Comparison of ENCODE assay signal across 10 cellular contexts in genomic region chr13:75798353-75799245, GRCh38.
DNase-seq lines count a peak whose midpoint lies in the region; ATAC-seq, FAIRE-seq and TF ChIP-seq lines count a peak whose summit lies in the region.
"Had no signal": no experiment of that assay in that cellular context is flagged by ENCODE, and none has a peak within 500 bp of the region (broad histone marks: within the 10 kb centered on the region; RNA-seq: fewer than 3 reads in every experiment).

No MANE protein-coding gene starts in this region.

- BruUV-seq in Panc1 (replicated peaks; lab: Mats Ljungman, UMichigan) (no TSS peak), endothelial cell of umbilical vein (replicated peaks; lab: Mats Ljungman, UMichigan) (no TSS peak)

- CTCF ChIA-PET in Panc1 (lab: Charles Lee) (interaction anchor here (0.7 kb wide), 1 partner anchor 260 kb away, joined by 3 read pairs; no protein-coding TSS in a partner anchor), endothelial cell of umbilical vein (lab: Charles Lee) (interaction anchor here (0.9 to 1.7 kb wide), 3 partner anchors 12 to 103 kb away, joined by 3 to 5 read pairs (median 5); no protein-coding TSS in a partner anchor)

- POLR2A ChIA-PET in Panc1 (lab: Charles Lee) (no interaction called here), endothelial cell of umbilical vein (lab: Charles Lee) (no interaction called here)

- TF ChIP-seq CTCF in Panc1 (IDR thresholded peaks at IDR 0.05) (no peak), endothelial cell of umbilical vein (IDR thresholded peaks at IDR 0.05; ENCODE audit: extremely low read depth in 1 of 2, insufficient read depth in 1 of 2, low read depth in 1 of 2, low read length in 2 of 2) (no peak), gastroesophageal sphincter (IDR thresholded peaks at IDR 0.05) (no peak)

- H3K9me1 ChIP-seq in endothelial cell of umbilical vein (replicated peaks; ENCODE audit: control insufficient read depth, extremely low read depth, insufficient read depth, low read length): no peaks in the 10 kb centered on the region

- no peak overlapping the region for H2AFZ ChIP-seq in endothelial cell of umbilical vein (ENCODE audit: low read depth, low read length)

- no peak overlapping the region for H3K4me3 Mint-ChIP-seq in stimulated activated effector memory CD8-positive, alpha-beta T cell treated with anti-CD3 and anti-CD28 coated beads, Interleukin-12 subunit alpha, Interleukin-12 subunit beta, amount 100 ng/mL, for 72 hours

- H3K36me3 ChIP-seq in Panc1 (ENCODE audit: control insufficient read depth, insufficient read depth, low read length) (no peaks in the 10 kb centered on the region), endothelial cell of umbilical vein (ENCODE audit: control insufficient read depth in 2 of 2, extremely low read depth in 1 of 2, insufficient read depth in 2 of 2, low read length in 2 of 2) (no peaks in the 10 kb centered on the region), gastroesophageal sphincter (peaks cover 0 to 20% of the 10 kb centered on the region in 2 donors)
- H3K36me3 ChIP-seq: BE2C had no signal

- H3K4me2 ChIP-seq in endothelial cell of umbilical vein (ENCODE audit: insufficient read depth, low read length): no peak overlapping the region

- ATAC-seq in activated naive CD4-positive, alpha-beta T cell treated with anti-CD3 and anti-CD28 coated beads, Interleukin-2, amount 50 U/mL, for 72 hours: peak; percentile 71 to 92
- ATAC-seq in Panc1: peak; percentile 95
- ATAC-seq in stimulated activated effector memory CD8-positive, alpha-beta T cell treated with anti-CD3 and anti-CD28 coated beads, Interleukin-12 subunit alpha, Interleukin-12 subunit beta, amount 100 ng/mL, for 72 hours: peak; percentile 83
- no peak for ATAC-seq in GM19324 (IDR thresholded peaks at IDR 0.05; ENCODE audit: low FRiP score, unreplicated experiment)
- ATAC-seq in gastroesophageal sphincter: no peak

- H3K4me1 Mint-ChIP-seq in stimulated activated effector memory CD8-positive, alpha-beta T cell treated with anti-CD3 and anti-CD28 coated beads, Interleukin-12 subunit alpha, Interleukin-12 subunit beta, amount 100 ng/mL, for 72 hours: peaks cover 27% of the 10 kb centered on the region

- in situ Hi-C loops in Panc1 (cut with HindIII; ENCODE audit: low pct_unique_long_range_greater_than_20kb, low sequenced_read_pairs): no loop called here

- 0 out of 2 replicates have a peak overlapping the region, but pooled peaks have one; percentile 23 for H3K27ac ChIP-seq in Panc1 (ENCODE audit: low read length)
- H3K27ac ChIP-seq in endothelial cell of umbilical vein (ENCODE audit: insufficient read depth, low read depth, low read length): peak overlapping the region; percentile 42
- H3K27ac ChIP-seq in gastroesophageal sphincter: no peak overlapping the region

- intact Hi-C loops in Panc1 (cut with micrococcal nuclease; ENCODE audit: unreplicated experiment) (loop anchor here (5.0 kb wide), 1 partner anchor 101 kb away; no protein-coding TSS in a partner anchor), endothelial cell of umbilical vein (cut with micrococcal nuclease) (no loop called here)

- no peaks in the 10 kb centered on the region for H3K79me2 ChIP-seq in endothelial cell of umbilical vein (ENCODE audit: control insufficient read depth, insufficient read depth, low read length)

- dilution Hi-C loops in endothelial cell of umbilical vein (cut with MboI; ENCODE audit: extremely low pct_ligation_motif_present, low sequenced_read_pairs): no loop called here

- H3K36me3 Mint-ChIP-seq in activated naive CD4-positive, alpha-beta T cell treated with anti-CD3 and anti-CD28 coated beads, Interleukin-2, amount 50 U/mL, for 72 hours: peaks cover 5 to 19% of the 10 kb centered on the region in 2 donors
- H3K36me3 Mint-ChIP-seq in stimulated activated effector memory CD8-positive, alpha-beta T cell treated with anti-CD3 and anti-CD28 coated beads, Interleukin-12 subunit alpha, Interleukin-12 subunit beta, amount 100 ng/mL, for 72 hours: no peaks in the 10 kb centered on the region

- TF ChIP-seq EP300 in gastroesophageal sphincter (IDR thresholded peaks at IDR 0.05): no peak

- no peak for TF ChIP-seq POLR2A in endothelial cell of umbilical vein (IDR thresholded peaks at IDR 0.05; ENCODE audit: low read depth, low read length)
- TF ChIP-seq POLR2A in gastroesophageal sphincter (IDR thresholded peaks at IDR 0.05): no peak

- H3K9ac ChIP-seq in endothelial cell of umbilical vein (replicated peaks; ENCODE audit: extremely low read depth, insufficient read depth, low read length): no peak overlapping the region

- H3K4me3 ChIP-seq in Panc1 (ENCODE audit: low read depth in 2 of 2, low read length in 2 of 2) (no peak overlapping the region), endothelial cell of umbilical vein (replicated peaks in 1 of 3; ENCODE audit: insufficient read depth in 1 of 3, low read depth in 1 of 3, low read length in 3 of 3) (no peak overlapping the region), gastroesophageal sphincter (no peak overlapping the region)

- H3K27ac Mint-ChIP-seq in activated naive CD4-positive, alpha-beta T cell treated with anti-CD3 and anti-CD28 coated beads, Interleukin-2, amount 50 U/mL, for 72 hours: peak overlapping the region; percentile 76 to 84
- no peak overlapping the region for H3K27ac Mint-ChIP-seq in stimulated activated effector memory CD8-positive, alpha-beta T cell treated with anti-CD3 and anti-CD28 coated beads, Interleukin-12 subunit alpha, Interleukin-12 subunit beta, amount 100 ng/mL, for 72 hours

- H3K9me3 ChIP-seq in Panc1 (ENCODE audit: control insufficient read depth, insufficient read depth, low read depth, low read length) (no peaks in the 10 kb centered on the region), endothelial cell of umbilical vein (replicated peaks; ENCODE audit: control insufficient read depth, insufficient read depth, low read length) (no peaks in the 10 kb centered on the region), gastroesophageal sphincter (no peaks in the 10 kb centered on the region)
- H3K9me3 ChIP-seq: BE2C had no signal

- DNase-seq in activated naive CD4-positive, alpha-beta T cell treated with anti-CD3 and anti-CD28 coated beads, Interleukin-2, amount 50 U/mL, for 72 hours (ENCODE audit: low spot score in 2 of 2): peak in 1 of 2 donors; percentile 14
- DNase-seq in activated naive CD4-positive, alpha-beta T cell (lab: John Stamatoyannopoulos, UW): no peak
- DNase-seq in Panc1 (ENCODE audit: low read depth, low spot score) (peak; percentile 57), endothelial cell of umbilical vein (ENCODE audit: low read depth, low spot score) (peak; percentile 38), iPS-NIHi11 (ENCODE audit: low spot score) (no peak)
- no peak for DNase-seq in stimulated activated effector memory CD8-positive, alpha-beta T cell treated with anti-CD3 and anti-CD28 coated beads, Interleukin-12 subunit alpha, Interleukin-12 subunit beta, amount 100 ng/mL, for 72 hours (ENCODE audit: low spot score in 2 of 2)
- DNase-seq: BE2C, NCI-H2081 had no signal

- H3K27me3 ChIP-seq in Panc1 (ENCODE audit: control insufficient read depth, insufficient read depth, low read length) (no peaks in the 10 kb centered on the region), endothelial cell of umbilical vein (ENCODE audit: control insufficient read depth in 2 of 2, insufficient read depth in 2 of 2, low read length in 2 of 2) (no peaks in the 10 kb centered on the region), gastroesophageal sphincter (no peaks in the 10 kb centered on the region)
- H3K27me3 ChIP-seq: BE2C had no signal

- peaks cover 0 to 5% of the 10 kb centered on the region in 2 donors for H3K9me3 Mint-ChIP-seq in activated naive CD4-positive, alpha-beta T cell treated with anti-CD3 and anti-CD28 coated beads, Interleukin-2, amount 50 U/mL, for 72 hours
- H3K9me3 Mint-ChIP-seq in stimulated activated effector memory CD8-positive, alpha-beta T cell treated with anti-CD3 and anti-CD28 coated beads, Interleukin-12 subunit alpha, Interleukin-12 subunit beta, amount 100 ng/mL, for 72 hours: no peaks in the 10 kb centered on the region

- no peaks in the 10 kb centered on the region; the same call in 1 of the 2 replicates for H3K4me1 ChIP-seq in Panc1 (ENCODE audit: control insufficient read depth, insufficient read depth, low read length)
- peaks cover 20% of the 10 kb centered on the region for H3K4me1 ChIP-seq in endothelial cell of umbilical vein (ENCODE audit: control insufficient read depth, extremely low read depth, insufficient read depth, low read length)
- H3K4me1 ChIP-seq in gastroesophageal sphincter: no peaks in the 10 kb centered on the region
- H3K4me1 ChIP-seq: BE2C had no signal

- 78 to 94% methylated on average over 7 of the region's 7 CpGs for WGBS in gastroesophageal sphincter (ENCODE audit: low coverage in 1 of 2), 2 donors

- no peak for FAIRE-seq in endothelial cell of umbilical vein (lab: Jason Lieb, UNC)

- no peaks in the 10 kb centered on the region for H4K20me1 ChIP-seq in endothelial cell of umbilical vein (replicated peaks; ENCODE audit: control insufficient read depth, extremely low read depth, insufficient read depth, low read length)

TF ChIP-seq in endothelial cell of umbilical vein, 7 proteins besides CTCF, POLR2A, EP300 and RAD21:
- no peak for TF ChIP-seq JUN (IDR thresholded peaks at IDR 0.05; ENCODE audit: borderline replicate concordance, insufficient read depth, insufficient read length, low read depth)
- peak; percentile 22 for TF ChIP-seq FOS (IDR thresholded peaks at IDR 0.05; ENCODE audit: borderline replicate concordance, insufficient read depth, low read length)
TF ChIP-seq in endothelial cell of umbilical vein: peak in this region for 1.

Comparison
In these comparisons a context has a peak if more than half of its experiments do, and no peak if none do; other contexts are left out.
1. ATAC-seq: peak in activated naive CD4-positive, alpha-beta T cell treated with anti-CD3 and anti-CD28 coated beads, Interleukin-2, amount 50 U/mL, for 72 hours (2 of 2), Panc1 (single experiment) and stimulated activated effector memory CD8-positive, alpha-beta T cell treated with anti-CD3 and anti-CD28 coated beads, Interleukin-12 subunit alpha, Interleukin-12 subunit beta, amount 100 ng/mL, for 72 hours (single experiment); none in GM19324 (single experiment) and gastroesophageal sphincter (single experiment).
2. DNase-seq: peak in Panc1 (single experiment) and endothelial cell of umbilical vein (single experiment); none in activated naive CD4-positive, alpha-beta T cell (0 of 4), stimulated activated effector memory CD8-positive, alpha-beta T cell treated with anti-CD3 and anti-CD28 coated beads, Interleukin-12 subunit alpha, Interleukin-12 subunit beta, amount 100 ng/mL, for 72 hours (0 of 2) and iPS-NIHi11 (single experiment).
3. H3K27ac ChIP-seq: peak in Panc1 (single experiment) and endothelial cell of umbilical vein (single experiment); none in gastroesophageal sphincter (0 of 4).